Comparison of ENCODE assay signal across 8 cellular contexts in genomic region chr6:158026901-158027589, GRCh38. TPM values are rescaled to one million over a fixed set of nuclear protein-coding genes. Genes with fewer than 3 reads are reported as not detected.
DNase-seq lines count a peak whose midpoint lies in the region; ATAC-seq and TF ChIP-seq lines count a peak whose summit lies in the region.

No MANE protein-coding gene starts in this region.

- POLR2A ChIA-PET in Panc1 (lab: Charles Lee), result no interaction called here

- 88 to 98% methylated on average over 8 to 9 of the region's 23 CpGs for WGBS in esophagus squamous epithelium, 2 donors

- peak overlapping the region; percentile 87 for H3K27ac ChIP-seq in Panc1 (ENCODE audit: low read length)
- H3K27ac ChIP-seq in esophagus squamous epithelium, result peak overlapping the region; percentile 5 to 91 (median 74)
- H3K27ac ChIP-seq in skin epidermis, result peak overlapping the region in 16 of 21 experiments; percentile 32 to 88 (median 76)

- DNase-seq in Panc1 (ENCODE audit: low read depth, low spot score) (no peak), esophagus squamous epithelium (lab: John Stamatoyannopoulos, UW) (no peak), HK-2 (ENCODE audit: unreplicated experiment) (no peak), COLO829 (ENCODE audit: low spot score) (no peak)
- no peak for DNase-seq in stimulated activated CD8-positive, alpha-beta memory T cell treated with anti-CD3 and anti-CD28 coated beads, Interleukin-4, amount 100 ng/mL, for 48 hours
- DNase-seq in activated CD4-positive, CD25-positive, alpha-beta regulatory T cell (lab: John Stamatoyannopoulos, UW), result no peak

- CTCF ChIA-PET in Panc1 (lab: Charles Lee), result interaction anchor here (1.4 kb wide), 1 partner anchor 10 kb away, joined by 3 read pairs; no protein-coding TSS in a partner anchor

- ATAC-seq in GM18502 (IDR thresholded peaks at IDR 0.05; ENCODE audit: poor library complexity, unreplicated experiment) (peak; percentile 22), Panc1 (peak; percentile 8)

- no TSS peak for BruUV-seq in Panc1 (replicated peaks; lab: Mats Ljungman, UMichigan)

- H3K36me3 ChIP-seq in Panc1 (ENCODE audit: control insufficient read depth, insufficient read depth, low read length), result 0 out of 2 replicates have a peak, but pooled peaks cover 3% of the 10 kb centered on the region
- peaks cover 0 to 8% (median 0%) of the 10 kb centered on the region in 3 donors for H3K36me3 ChIP-seq in esophagus squamous epithelium

- intact Hi-C loops in Panc1 (cut with micrococcal nuclease; ENCODE audit: unreplicated experiment), result no loop called here
- intact Hi-C loops in esophagus squamous epithelium (cut with DNase I), result no loop called here

- H3K4me3 ChIP-seq in Panc1 (ENCODE audit: low read depth in 2 of 2, low read length in 2 of 2), result no peak overlapping the region
- peak overlapping the region in 1 of 4 donors; percentile 39 for H3K4me3 ChIP-seq in esophagus squamous epithelium
- H3K4me3 ChIP-seq in skin epidermis, result peak overlapping the region in 1 of 7 experiments; percentile 9

- H3K27me3 ChIP-seq in Panc1 (ENCODE audit: control insufficient read depth, insufficient read depth, low read length), result no peaks in the 10 kb centered on the region
- no peaks in the 10 kb centered on the region for H3K27me3 ChIP-seq in esophagus squamous epithelium

- H3K9me3 ChIP-seq in Panc1 (ENCODE audit: control insufficient read depth, insufficient read depth, low read depth, low read length), result no peaks in the 10 kb centered on the region
- H3K9me3 ChIP-seq in esophagus squamous epithelium, result no peaks in the 10 kb centered on the region

- TF ChIP-seq POLR2A in esophagus squamous epithelium (IDR thresholded peaks at IDR 0.05), result no peak

- in situ Hi-C loops in Panc1 (cut with HindIII; ENCODE audit: low pct_unique_long_range_greater_than_20kb, low sequenced_read_pairs), result no loop called here

- TF ChIP-seq CTCF in Panc1 (IDR thresholded peaks at IDR 0.05), result no peak
- TF ChIP-seq CTCF in esophagus squamous epithelium (IDR thresholded peaks at IDR 0.05), result no peak

- H3K4me1 ChIP-seq in Panc1 (ENCODE audit: control insufficient read depth, insufficient read depth, low read length) (peaks cover 90% of the 10 kb centered on the region), esophagus squamous epithelium (peaks cover 20 to 52% (median 42%) of the 10 kb centered on the region in 3 donors)

RNA-seq across cellular contexts. Expression of gene SYNJ2, which starts 45.4 kb away (rescaled TPM):
- 70.0 TPM for total RNA-seq in Panc1 (2021; ENCODE audit: unreplicated experiment)
- polyA plus RNA-seq in Panc1 (2012; ENCODE audit: insufficient read length), result 38.7 TPM
- total RNA-seq in esophagus squamous epithelium, result 10 to 100 TPM in 2 of 4 donors, 1 to 10 TPM in 2; 6.6 to 15.6 (median 9.8) TPM
